Comparison of ENCODE assay signal across 11 cellular contexts in genomic region chr2:20579866-20580265, GRCh38.
A peak's percentile ranks its signal among the peaks of the same experiment; 100 is the strongest.
DNase-seq lines count a peak whose midpoint lies in the region; ATAC-seq and TF ChIP-seq lines count a peak whose summit lies in the region.
"Had no signal": no experiment of that assay in that cellular context is flagged by ENCODE, and none has a peak within 500 bp of the region (broad histone marks: within the 10 kb centered on the region; RNA-seq: fewer than 3 reads in every experiment).

No MANE protein-coding gene starts in this region.

- H3K4me3 ChIP-seq in ACC112 (ENCODE audit: low read depth, low read length) (peak overlapping the region; percentile 27; the same call in 1 of the 2 replicates), Peyer's patch (no peak overlapping the region), osteoblast (ENCODE audit: insufficient read depth, low read length) (no peak overlapping the region), MG63 (no peak overlapping the region)
- H3K4me3 ChIP-seq: mucosa of descending colon had no signal

- TF ChIP-seq POLR2A in Peyer's patch (IDR thresholded peaks at IDR 0.05) (no peak), erythroblast (IDR thresholded peaks at IDR 0.05; ENCODE audit: low read length) (no peak)

- H3K27me3 ChIP-seq in ACC112 (ENCODE audit: insufficient read depth, low read length) (no peaks in the 10 kb centered on the region), Peyer's patch (no peaks in the 10 kb centered on the region), osteoblast (ENCODE audit: insufficient read depth, low read length) (no peaks in the 10 kb centered on the region), MG63 (no peaks in the 10 kb centered on the region)

- H3K79me2 ChIP-seq in ACC112 (ENCODE audit: control insufficient read depth, insufficient read depth, low read length, unreplicated experiment) (no peaks in the 10 kb centered on the region), osteoblast (ENCODE audit: insufficient read depth, low read length) (no peaks in the 10 kb centered on the region)

- TF ChIP-seq CTCF in Peyer's patch (IDR thresholded peaks at IDR 0.05) (no peak), osteoblast (IDR thresholded peaks at IDR 0.05; ENCODE audit: extremely low read depth, low read depth, low read length) (no peak)

- DNase-seq in Peyer's patch, result peak in 1 of 3 donors; percentile 39
- DNase-seq in erythroblast (lab: John Stamatoyannopoulos, UW), result peak; percentile 59 to 69
- no peak for DNase-seq in osteoblast (ENCODE audit: insufficient read length, low spot score, missing footprints)
- no peak for DNase-seq in activated naive CD4-positive, alpha-beta T cell (lab: John Stamatoyannopoulos, UW)
- DNase-seq in NOMO-1 (lab: John Stamatoyannopoulos, UW; ENCODE audit: unreplicated experiment in 2 of 2), result no peak
- DNase-seq in MG63, result no peak
- DNase-seq: CD8-positive, alpha-beta T cell; NCI-H69 had no signal

- H2AFZ ChIP-seq in ACC112 (ENCODE audit: low read length, unreplicated experiment) (no peak overlapping the region), osteoblast (ENCODE audit: low read length) (no peak overlapping the region)

- H3K9me3 ChIP-seq in Peyer's patch (peaks cover 0 to 5% (median 0%) of the 10 kb centered on the region in 4 donors), osteoblast (ENCODE audit: low read depth, low read length) (no peaks in the 10 kb centered on the region), MG63 (no peaks in the 10 kb centered on the region)

- H3K36me3 ChIP-seq in ACC112 (ENCODE audit: insufficient read depth, low read length) (no peaks in the 10 kb centered on the region), Peyer's patch (no peaks in the 10 kb centered on the region), osteoblast (ENCODE audit: insufficient read depth, low read length) (no peaks in the 10 kb centered on the region), MG63 (no peaks in the 10 kb centered on the region)

- H3K4me2 ChIP-seq in osteoblast (ENCODE audit: insufficient read depth, low read length), result no peak overlapping the region

- no peak for ATAC-seq in GM18909 (IDR thresholded peaks at IDR 0.05; ENCODE audit: poor library complexity, unreplicated experiment)
- ATAC-seq: CD8-positive, alpha-beta T cell had no signal

- no peaks in the 10 kb centered on the region for H4K20me1 ChIP-seq in osteoblast (ENCODE audit: insufficient read depth, low read length)

- H3K27ac ChIP-seq in ACC112 (ENCODE audit: low read depth, low read length) (peak overlapping the region; percentile 91), Peyer's patch (peak overlapping the region; percentile 35 to 75 (median 66)), osteoblast (ENCODE audit: low read depth, low read length) (peak overlapping the region; percentile 89)

- peaks cover 48% of the 10 kb centered on the region for H3K4me1 ChIP-seq in ACC112 (ENCODE audit: control insufficient read depth, insufficient read depth, low read length, unreplicated experiment)
- peaks cover 0 to 21% (median 10%) of the 10 kb centered on the region in 4 donors for H3K4me1 ChIP-seq in Peyer's patch
- H3K4me1 ChIP-seq in osteoblast (ENCODE audit: insufficient read depth, low read length), result peaks cover 38% of the 10 kb centered on the region

Comparison
In these comparisons a context has a peak if more than half of its experiments do, and no peak if none do; other contexts are left out.
1. DNase-seq: peak in erythroblast (2 of 2); none in osteoblast (single experiment), activated naive CD4-positive, alpha-beta T cell (0 of 4), NOMO-1 (0 of 2) and MG63 (single experiment).
2. Peak in every context shown above with its lines, with median percentiles within 50 percentile points of each other: H3K27ac ChIP-seq.